ENCODE assay signal across 1 cellular context in the genomic region with DNA sequence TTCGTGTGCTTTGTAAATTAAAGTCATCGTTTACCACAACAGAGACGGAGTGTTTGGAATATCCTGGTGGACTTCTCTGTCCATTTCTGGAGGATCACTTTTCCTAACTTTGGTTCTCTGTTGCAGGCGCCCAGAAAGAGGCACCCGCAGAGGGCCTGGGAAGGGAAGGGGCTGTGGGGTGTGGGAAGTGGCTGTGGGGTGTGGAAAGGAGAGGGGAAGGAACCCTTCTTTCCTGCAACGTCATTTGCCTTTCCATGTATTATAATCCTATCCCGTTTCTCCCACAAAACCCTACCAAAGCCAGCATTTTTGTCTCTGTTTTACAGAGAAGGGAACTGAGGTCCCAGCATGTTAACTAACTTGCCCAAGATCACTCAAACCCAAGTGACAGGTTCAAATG.
TF ChIP-seq lines count a peak whose summit lies in the region.

No MANE protein-coding gene starts in this region.

TF ChIP-seq in H1, 55 proteins besides CTCF, POLR2A, EP300 and RAD21:
- TF ChIP-seq PHF8 (conservative IDR thresholded peaks at IDR 0.05; ENCODE audit: low read depth, low read length) = no peak
- TF ChIP-seq, protein P1, sequence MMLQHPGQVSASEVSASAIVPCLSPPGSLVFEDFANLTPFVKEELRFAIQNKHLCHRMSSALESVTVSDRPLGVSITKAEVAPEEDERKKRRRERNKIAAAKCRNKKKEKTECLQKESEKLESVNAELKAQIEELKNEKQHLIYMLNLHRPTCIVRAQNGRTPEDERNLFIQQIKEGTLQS (IDR thresholded peaks at IDR 0.05; ENCODE audit: insufficient read depth, low read depth, low read length) = no peak
- no peak for TF ChIP-seq JUN (IDR thresholded peaks at IDR 0.05; ENCODE audit: low read depth, low read length)
- no peak for TF ChIP-seq MAFK (IDR thresholded peaks at IDR 0.05; ENCODE audit: low read depth, low read length)
- no peak for TF ChIP-seq POLR2AphosphoS5 (IDR thresholded peaks at IDR 0.05; ENCODE audit: low read depth, low read length)
- TF ChIP-seq KDM5A (IDR thresholded peaks at IDR 0.05; ENCODE audit: low read length) = no peak
- no peak for TF ChIP-seq RFX5 (IDR thresholded peaks at IDR 0.05; ENCODE audit: borderline replicate concordance, low read depth, low read length)
- no peak for TF ChIP-seq SIX5 (IDR thresholded peaks at IDR 0.05; ENCODE audit: low read depth, low read length)
- TF ChIP-seq TEAD4 (IDR thresholded peaks at IDR 0.05; ENCODE audit: low read depth, low read length) = no peak
- TF ChIP-seq SP2 (IDR thresholded peaks at IDR 0.05; ENCODE audit: low read length) = no peak
- no peak for TF ChIP-seq HDAC6 (IDR thresholded peaks at IDR 0.05; ENCODE audit: low read depth, low read length)
- no peak for TF ChIP-seq CBX8 (IDR thresholded peaks at IDR 0.05; ENCODE audit: borderline replicate concordance, low read depth, low read length)
- TF ChIP-seq RXRA (IDR thresholded peaks at IDR 0.05; ENCODE audit: insufficient read depth, low read depth, low read length) = no peak
- TF ChIP-seq KDM1A (IDR thresholded peaks at IDR 0.05; ENCODE audit: borderline replicate concordance, low read length) = no peak
